8 cellular contexts compared by ENCODE assay signal in the genomic region with DNA sequence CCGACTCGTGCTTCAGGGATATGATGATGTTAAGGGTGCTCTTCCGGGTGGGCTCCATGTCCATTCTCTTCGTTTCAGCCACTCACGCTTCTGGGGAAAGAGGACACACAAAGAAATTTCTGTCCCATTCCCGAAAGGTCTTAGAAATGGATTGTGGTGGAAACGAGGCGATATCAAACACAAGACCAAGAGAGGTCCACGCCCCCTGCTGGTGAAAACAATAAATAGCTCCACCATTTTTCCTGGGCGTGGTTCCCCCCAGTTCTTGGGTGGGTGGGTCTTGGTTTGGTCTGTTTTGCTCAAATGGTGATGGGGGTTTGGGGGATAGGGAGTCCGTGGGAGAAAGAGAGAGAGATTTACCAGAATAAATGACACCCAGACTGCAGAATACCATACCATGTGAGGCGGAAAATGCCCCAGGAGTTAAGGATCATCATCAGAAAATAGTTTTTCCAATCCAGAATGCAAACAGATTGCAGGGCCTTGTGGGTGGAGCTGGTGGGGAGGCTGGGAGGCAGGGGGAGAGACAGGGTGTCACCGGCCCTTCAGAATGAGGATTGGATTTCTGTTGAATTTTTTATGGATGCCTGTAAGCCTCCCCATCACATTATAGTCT. TPM values are rescaled to one million over a fixed set of nuclear protein-coding genes. Genes with fewer than 3 reads are reported as not detected.
DNase-seq lines count a peak whose midpoint lies in the region; ATAC-seq, FAIRE-seq and TF ChIP-seq lines count a peak whose summit lies in the region.

No MANE protein-coding gene starts in this region.

- WGBS in HepG2 (ENCODE audit: low lambda C conversion rate): 25% methylated on average over 13 of the region's 13 CpGs

- BruUV-seq in HepG2 (replicated peaks; lab: Mats Ljungman, UMichigan): no TSS peak

- H3K4me1 ChIP-seq in HepG2 (ENCODE audit: insufficient read depth, low read length): no peaks in the 10 kb centered on the region

- H3K27ac ChIP-seq in HepG2 (ENCODE audit: extremely low read length, insufficient read depth, low read length): no peak overlapping the region

- no peak for TF ChIP-seq RAD21 in HepG2 (CRISPR knock-in tag; IDR thresholded peaks at IDR 0.05)

- H3K36me3 ChIP-seq in HepG2 (replicated peaks in 1 of 2; ENCODE audit: control insufficient read depth in 1 of 2, insufficient read depth in 2 of 2, low read length in 2 of 2): no peaks in the 10 kb centered on the region

- no peak overlapping the region for H3K4me3 ChIP-seq in HepG2 (replicated peaks in 1 of 3; ENCODE audit: insufficient read depth in 1 of 3, low read depth in 2 of 3, low read length in 3 of 3)

- DNase-seq in NCI-H524 (lab: John Stamatoyannopoulos, UW) (peak; percentile 50 to 51), NCI-H524 treated with DMSO at 0.1 percent for 48 hours (lab: John Stamatoyannopoulos, UW) (no peak), HK-2 (ENCODE audit: unreplicated experiment) (peak; percentile 22), HepG2 (ENCODE audit: low spot score) (peak; percentile 16), T-helper 9 cell (no peak)
- peak; percentile 4 to 15 for DNase-seq in activated CD4-positive, alpha-beta T cell treated with anti-CD3 and anti-CD28 coated beads, Interleukin-2, amount 50 U/mL, for 48 hours
- DNase-seq in effector CD4-positive, alpha-beta T cell: no peak

- no peak overlapping the region for H3K9ac ChIP-seq in HepG2 (ENCODE audit: insufficient read depth, low read depth, low read length)

- no peak for FAIRE-seq in HepG2 (lab: Jason Lieb, UNC)

- TF ChIP-seq POLR2A in HepG2 (IDR thresholded peaks at IDR 0.05; ENCODE audit: insufficient read depth in 1 of 2, low read depth in 2 of 2, low read length in 2 of 2): no peak

- no peaks in the 10 kb centered on the region for H3K27me3 ChIP-seq in HepG2 (ENCODE audit: control insufficient read depth in 1 of 2, insufficient read depth in 2 of 2, low read length in 2 of 2)

- in situ Hi-C loops in HepG2 (cut with HindIII; ENCODE audit: extremely low pct_ligation_motif_present, low pct_unique_long_range_greater_than_20kb): loop anchor here (25.0 kb wide), 1 partner anchor 625 kb away; no protein-coding TSS in a partner anchor

- TF ChIP-seq CTCF in HepG2 (CRISPR knock-in tag; IDR thresholded peaks at IDR 0.05): peak; percentile 67

- TF ChIP-seq EP300 in HepG2 (IDR thresholded peaks at IDR 0.05; ENCODE audit: low read depth in 2 of 2, low read length in 2 of 2) (no peak), HepG2 (CRISPR knock-in tag; IDR thresholded peaks at IDR 0.05; ENCODE audit: borderline replicate concordance) (no peak)

- POLR2A ChIA-PET in HepG2 (lab: Yijun Ruan, JAX): no interaction called here

- ATAC-seq in HepG2: no peak
- no peak for ATAC-seq in GM18517 (IDR thresholded peaks at IDR 0.05; ENCODE audit: unreplicated experiment)

- CTCF ChIA-PET in HepG2 (lab: Yijun Ruan, JAX; ENCODE audit: low intra/inter-chr PET ratio, low total read pairs): interaction anchor here (0.6 kb wide), 1 partner anchor 57 kb away, joined by 3 read pairs; no protein-coding TSS in a partner anchor

- no peaks in the 10 kb centered on the region for H3K9me3 ChIP-seq in HepG2 (ENCODE audit: low read length)

- H3K79me2 ChIP-seq in HepG2 (ENCODE audit: insufficient read depth, low read length): no peaks in the 10 kb centered on the region

- intact Hi-C loops in HepG2 (cut with micrococcal nuclease; ENCODE audit: unreplicated experiment): no loop called here

- no peak overlapping the region for H2AFZ ChIP-seq in HepG2 (ENCODE audit: low read length)

- no peak overlapping the region for H3K4me2 ChIP-seq in HepG2 (ENCODE audit: low read depth, low read length)

- no peaks in the 10 kb centered on the region for H4K20me1 ChIP-seq in HepG2 (ENCODE audit: insufficient read depth, low read length)

TF ChIP-seq in HepG2, 621 proteins besides CTCF, POLR2A, EP300 and RAD21:
- TF ChIP-seq ZNF784 (CRISPR knock-in tag; IDR thresholded peaks at IDR 0.05; ENCODE audit: borderline replicate concordance) (no peak), ZNF510 (CRISPR knock-in tag; IDR thresholded peaks at IDR 0.05; ENCODE audit: low read depth) (no peak), SMC3 (IDR thresholded peaks at IDR 0.05; ENCODE audit: low read length) (peak; percentile 47; the same call in 1 of the 2 replicates), STAG1 (CRISPR knock-in tag; IDR thresholded peaks at IDR 0.05) (peak; percentile 29), ATF2 (CRISPR knock-in tag; IDR thresholded peaks at IDR 0.05) (no peak)

RNA-seq across cellular contexts. Expression of gene SRRM4, which starts 55.6 kb away (rescaled TPM):
- not detected in 2 replicates for total RNA-seq in HepG2 (2016; rRNA removed; fragmentation: Illumina TruSeq; extraction: Trizol)
- not detected in 2 replicates for total RNA-seq in HepG2 (2016; cell fraction: cytosol; rRNA removed; fragmentation: Illumina TruSeq; extraction: Trizol; ENCODE audit: low read depth)
- total RNA-seq in HepG2 (2016; cell fraction: insoluble cytoplasmic fraction; rRNA removed; fragmentation: Illumina TruSeq; extraction: Trizol): not detected in 2 replicates
- not detected in 2 replicates for total RNA-seq in HepG2 (2016; cell fraction: membrane; rRNA removed; fragmentation: Illumina TruSeq; extraction: Trizol)
- not detected in 2 replicates for total RNA-seq in HepG2 (2016; cell fraction: nucleus; rRNA removed; fragmentation: Illumina TruSeq; extraction: Trizol)
- not detected in 2 replicates for polyA plus RNA-seq in HepG2 (2011; rRNA removed)
- polyA plus RNA-seq in HepG2 (2011; cell fraction: cytosol; rRNA removed): not detected in 2 replicates
- not detected in 2 replicates for polyA plus RNA-seq in HepG2 (2011; cell fraction: nucleus; rRNA removed)
- not detected in 2 replicates for polyA plus RNA-seq in HepG2 (2012)
- not detected in 2 replicates for polyA plus RNA-seq in HepG2 (2016; cell fraction: cytosol; fragmentation: Illumina TruSeq; extraction: Trizol; ENCODE audit: low read depth)
- not detected in 2 replicates for polyA plus RNA-seq in HepG2 (2016; cell fraction: insoluble cytoplasmic fraction; fragmentation: Illumina TruSeq; extraction: Trizol; ENCODE audit: low read depth)
- polyA plus RNA-seq in HepG2 (2016; cell fraction: membrane; fragmentation: Illumina TruSeq; extraction: Trizol; ENCODE audit: low read depth): not detected in 2 replicates
- not detected in 2 replicates for polyA plus RNA-seq in HepG2 (2016; cell fraction: nucleus; fragmentation: Illumina TruSeq; extraction: Trizol; ENCODE audit: insufficient read depth, low read depth)
- polyA minus RNA-seq in HepG2 (2011; rRNA and poly(A)+ RNA removed; ENCODE audit: low replicate concordance): 0.75 TPM in 1 of 2 replicates, not detected in the other
- polyA minus RNA-seq in HepG2 (2011; cell fraction: cytosol; rRNA and poly(A)+ RNA removed): not detected in 2 replicates
- polyA minus RNA-seq in HepG2 (2011; cell fraction: nucleus; rRNA and poly(A)+ RNA removed): not detected in 2 replicates

Comparison
In these comparisons a context has a peak if more than half of its experiments do, and no peak if none do; other contexts are left out.
1. DNase-seq: peak in NCI-H524 (2 of 2), HK-2 (single experiment), activated CD4-positive, alpha-beta T cell treated with anti-CD3 and anti-CD28 coated beads, Interleukin-2, amount 50 U/mL, for 48 hours (2 of 2) and HepG2 (single experiment); none in NCI-H524 treated with DMSO at 0.1 percent for 48 hours (single experiment), T-helper 9 cell (single experiment) and effector CD4-positive, alpha-beta T cell (single experiment).